Comparison of ENCODE assay signal across 1 cellular context in genomic region chr14:94172545-94172944, GRCh38.
TF ChIP-seq lines count a peak whose summit lies in the region.

No MANE protein-coding gene starts in this region.

TF ChIP-seq in K562, 482 proteins besides CTCF, POLR2A, EP300 and RAD21:
- peak; percentile 21; the same call in 1 of the 2 replicates for TF ChIP-seq RNF2 (IDR thresholded peaks at IDR 0.05)
- TF ChIP-seq MTA1 (IDR thresholded peaks at IDR 0.05; ENCODE audit: borderline replicate concordance): no peak
- TF ChIP-seq WHSC1 (IDR thresholded peaks at IDR 0.05; ENCODE audit: low read length): no peak
- no peak for TF ChIP-seq SMARCC2 (IDR thresholded peaks at IDR 0.05; ENCODE audit: low read depth)
- no peak for TF ChIP-seq L3MBTL2 (IDR thresholded peaks at IDR 0.05)
- TF ChIP-seq PTRF (tag; IDR thresholded peaks at IDR 0.05): no peak
- TF ChIP-seq HDAC3 (IDR thresholded peaks at IDR 0.05; ENCODE audit: borderline replicate concordance, partially characterized antibody): no peak
